1 cellular context compared by ENCODE assay signal in the genomic region with DNA sequence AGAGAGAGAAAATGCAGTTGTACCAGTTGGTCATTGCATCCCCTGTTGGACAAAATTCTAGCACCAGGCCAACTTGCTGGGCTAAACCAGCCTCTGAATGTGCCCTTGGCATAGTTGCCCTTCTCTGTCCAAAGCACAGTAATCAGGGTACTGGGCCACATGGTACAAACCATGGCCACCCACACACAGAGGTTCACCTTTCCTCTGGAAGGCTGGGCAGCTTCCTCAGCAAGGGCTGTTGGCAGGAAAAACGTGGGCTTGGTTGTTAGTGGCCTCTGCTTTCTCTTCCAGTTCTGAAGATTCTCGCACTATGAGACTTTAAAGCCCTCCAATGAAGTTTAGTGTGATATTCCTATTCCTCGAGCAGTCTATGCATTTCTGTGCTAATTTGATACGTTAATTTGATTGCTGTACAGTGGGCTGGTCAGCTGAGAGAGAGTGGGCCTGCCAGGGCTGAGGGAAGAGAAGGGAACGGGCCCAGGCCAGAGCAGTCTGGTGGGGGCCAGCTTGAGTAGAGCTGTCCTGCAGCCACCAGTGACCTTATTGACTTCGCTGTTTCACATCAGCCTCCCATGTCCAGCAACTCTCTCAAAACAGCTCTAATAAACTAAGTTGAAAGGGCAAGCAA.
TF ChIP-seq lines count a peak whose summit lies in the region.

No MANE protein-coding gene starts in this region.

TF ChIP-seq in SK-N-SH treated with all-trans-retinoic acid at 6 μM for 48 hours, 23 proteins besides CTCF, POLR2A, EP300 and RAD21 (continued from another document):
- no peak for TF ChIP-seq TSHZ2 (CRISPR knock-in tag; IDR thresholded peaks at IDR 0.05)
- no peak for TF ChIP-seq ARNTL (CRISPR knock-in tag; IDR thresholded peaks at IDR 0.05; ENCODE audit: borderline replicate concordance, low read depth)
- no peak for TF ChIP-seq ZNF70 (CRISPR knock-in tag; IDR thresholded peaks at IDR 0.05)
- no peak for TF ChIP-seq SNAI2 (CRISPR knock-in tag; IDR thresholded peaks at IDR 0.05)
- TF ChIP-seq, protein P1, sequence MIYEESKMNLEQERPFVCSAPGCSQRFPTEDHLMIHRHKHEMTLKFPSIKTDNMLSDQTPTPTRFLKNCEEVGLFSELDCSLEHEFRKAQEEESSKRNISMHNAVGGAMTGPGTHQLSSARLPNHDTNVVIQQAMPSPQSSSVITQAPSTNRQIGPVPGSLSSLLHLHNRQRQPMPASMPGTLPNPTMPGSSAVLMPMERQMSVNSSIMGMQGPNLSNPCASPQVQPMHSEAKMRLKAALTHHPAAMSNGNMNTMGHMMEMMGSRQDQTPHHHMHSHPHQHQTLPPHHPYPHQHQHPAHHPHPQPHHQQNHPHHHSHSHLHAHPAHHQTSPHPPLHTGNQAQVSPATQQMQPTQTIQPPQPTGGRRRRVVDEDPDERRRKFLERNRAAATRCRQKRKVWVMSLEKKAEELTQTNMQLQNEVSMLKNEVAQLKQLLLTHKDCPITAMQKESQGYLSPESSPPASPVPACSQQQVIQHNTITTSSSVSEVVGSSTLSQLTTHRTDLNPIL (CRISPR knock-in tag; IDR thresholded peaks at IDR 0.05; ENCODE audit: low read depth) = no peak
- TF ChIP-seq OSR1 (CRISPR knock-in tag; IDR thresholded peaks at IDR 0.05) = no peak
- no peak for TF ChIP-seq CSRNP3 (CRISPR knock-in tag; IDR thresholded peaks at IDR 0.05)
- no peak for TF ChIP-seq BACH2 (CRISPR knock-in tag; IDR thresholded peaks at IDR 0.05; ENCODE audit: borderline replicate concordance)
- TF ChIP-seq ZC3H10 (CRISPR knock-in tag; IDR thresholded peaks at IDR 0.05) = no peak
- TF ChIP-seq ZNF8 (CRISPR knock-in tag; IDR thresholded peaks at IDR 0.05) = no peak
- TF ChIP-seq TOX (CRISPR knock-in tag; IDR thresholded peaks at IDR 0.05; ENCODE audit: borderline replicate concordance) = no peak
- no peak for TF ChIP-seq GLIS3 (CRISPR knock-in tag; IDR thresholded peaks at IDR 0.05)
- TF ChIP-seq ESRRG (CRISPR knock-in tag; IDR thresholded peaks at IDR 0.05) = no peak
TF ChIP-seq in SK-N-SH treated with all-trans-retinoic acid at 6 μM for 48 hours: peak in this region for 0.
